27 cellular contexts compared by ENCODE assay signal in the genomic region with DNA sequence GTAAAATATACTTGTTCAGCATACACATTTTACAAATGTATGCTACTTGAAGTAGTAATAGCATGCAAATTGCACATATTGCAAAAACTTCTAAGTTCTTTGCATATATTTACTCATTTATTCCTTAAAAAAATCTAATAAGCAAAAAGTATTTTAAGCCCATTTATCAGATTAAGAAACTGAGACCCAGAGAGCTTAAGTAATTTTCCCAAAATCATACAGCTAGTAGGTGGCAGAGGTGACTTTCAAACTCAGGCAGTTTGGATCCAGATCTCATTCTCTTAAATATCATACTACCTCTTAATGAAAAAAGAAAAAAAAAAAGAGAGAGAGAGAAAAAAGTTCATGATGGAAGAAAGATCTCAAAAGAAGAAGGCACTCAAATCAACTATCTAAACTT.
"Had no signal": no experiment of that assay in that cellular context is flagged by ENCODE, and none has a peak within 500 bp of the region (broad histone marks: within the 10 kb centered on the region; RNA-seq: fewer than 3 reads in every experiment).

No MANE protein-coding gene starts in this region.

- H3K9ac ChIP-seq: parathyroid adenoma had no signal

- H3K4me3 ChIP-seq: left lung, lower lobe of right lung, right atrium auricular region, sigmoid colon, spleen, suprapubic skin, thoracic aorta, tibial artery, upper lobe of right lung had no signal

- H3K27me3 ChIP-seq: left lung, right atrium auricular region, sigmoid colon, suprapubic skin, tibial artery, upper lobe of right lung had no signal

- FAIRE-seq: keratinocyte, urothelium cell line had no signal

- ATAC-seq: left colon; left lung; lower lobe of right lung; naive thymus-derived CD8-positive, alpha-beta T cell; stimulated activated effector memory CD8-positive, alpha-beta T cell treated with anti-CD3 and anti-CD28 coated beads, Interleukin-12 subunit alpha, Interleukin-12 subunit beta, amount 100 ng/mL, for 72 hours; upper lobe of right lung had no signal

- H3K36me3 ChIP-seq: left lung, lower lobe of right lung, neutrophil, right atrium auricular region, sigmoid colon, spleen, suprapubic skin, thoracic aorta, tibial artery, upper lobe of right lung had no signal

- H3K27ac Mint-ChIP-seq: naive thymus-derived CD8-positive, alpha-beta T cell; nephron; stimulated activated effector memory CD8-positive, alpha-beta T cell treated with anti-CD3 and anti-CD28 coated beads, Interleukin-12 subunit alpha, Interleukin-12 subunit beta, amount 100 ng/mL, for 72 hours; stimulated activated naive CD8-positive, alpha-beta T cell treated with anti-CD3 and anti-CD28 coated beads, Interleukin-15, Interleukin-2, amounts not matched to agents 100 ng/mL and 50 ng/mL, for 24 hours had no signal

- H3K9me3 ChIP-seq: left lung, lower lobe of right lung, neutrophil, right atrium auricular region, sigmoid colon, spleen, suprapubic skin, thoracic aorta, tibial artery, upper lobe of right lung had no signal

- H3K79me2 ChIP-seq: parathyroid adenoma had no signal

- H3K36me3 Mint-ChIP-seq: naive thymus-derived CD8-positive, alpha-beta T cell; stimulated activated effector memory CD8-positive, alpha-beta T cell treated with anti-CD3 and anti-CD28 coated beads, Interleukin-12 subunit alpha, Interleukin-12 subunit beta, amount 100 ng/mL, for 72 hours had no signal

- H3K27ac ChIP-seq: left lung, lower lobe of right lung, neutrophil, parathyroid adenoma, right atrium auricular region, sigmoid colon, spleen, suprapubic skin, thoracic aorta, tibial artery, upper lobe of right lung had no signal

- H3K4me1 Mint-ChIP-seq: naive thymus-derived CD8-positive, alpha-beta T cell; stimulated activated effector memory CD8-positive, alpha-beta T cell treated with anti-CD3 and anti-CD28 coated beads, Interleukin-12 subunit alpha, Interleukin-12 subunit beta, amount 100 ng/mL, for 72 hours had no signal

- H3K4me3 Mint-ChIP-seq: naive thymus-derived CD8-positive, alpha-beta T cell; nephron; neural crest cell; stimulated activated effector memory CD8-positive, alpha-beta T cell treated with anti-CD3 and anti-CD28 coated beads, Interleukin-12 subunit alpha, Interleukin-12 subunit beta, amount 100 ng/mL, for 72 hours; stimulated activated naive CD8-positive, alpha-beta T cell treated with anti-CD3 and anti-CD28 coated beads, Interleukin-15, Interleukin-2, amounts not matched to agents 100 ng/mL and 50 ng/mL, for 24 hours had no signal

- H2AFZ ChIP-seq: parathyroid adenoma had no signal

- H3K4me1 ChIP-seq: left lung, lower lobe of right lung, parathyroid adenoma, right atrium auricular region, sigmoid colon, spleen, suprapubic skin, tibial artery, upper lobe of right lung had no signal

- DNase-seq: hippocampal formation; left colon; left lung; lower lobe of right lung; mammary epithelial cell; mesenchymal stem cell; naive thymus-derived CD8-positive, alpha-beta T cell; occipital lobe; sigmoid colon; small intestine; spleen; stimulated activated CD4-positive, alpha-beta T cell treated with anti-CD3 and anti-CD28 coated beads, Interleukin-4, amount 100 ng/mL, for 24 hours; stimulated activated naive CD4-positive, alpha-beta T cell; tibial artery; trophoblast cell; upper lobe of right lung had no signal
